In genomic region chr20:2879148-2879547, GRCh38 we compare ENCODE assay signal across 11 cellular contexts. TPM values are rescaled to one million over a fixed set of nuclear protein-coding genes. Genes with fewer than 3 reads are reported as not detected.
A peak's percentile ranks its signal among the peaks of the same experiment; 100 is the strongest.
DNase-seq lines count a peak whose midpoint lies in the region; ATAC-seq and TF ChIP-seq lines count a peak whose summit lies in the region.
"Had no signal": no experiment of that assay in that cellular context is flagged by ENCODE, and none has a peak within 500 bp of the region (broad histone marks: within the 10 kb centered on the region; RNA-seq: fewer than 3 reads in every experiment).

No MANE protein-coding gene starts in this region.

- no peaks in the 10 kb centered on the region for H3K27me3 Mint-ChIP-seq in activated T-cell treated with anti-CD3 and anti-CD28 coated beads, Interleukin-2, amount 50 U/mL, for 72 hours (ENCODE audit: low read depth)

- peaks cover 73% of the 10 kb centered on the region for H3K4me1 Mint-ChIP-seq in activated T-cell treated with anti-CD3 and anti-CD28 coated beads, Interleukin-2, amount 50 U/mL, for 72 hours (ENCODE audit: low read depth)

- H3K4me3 Mint-ChIP-seq in activated T-cell treated with anti-CD3 and anti-CD28 coated beads, Interleukin-2, amount 50 U/mL, for 72 hours, result no peak overlapping the region

- no peaks in the 10 kb centered on the region for H3K9me3 Mint-ChIP-seq in activated T-cell treated with anti-CD3 and anti-CD28 coated beads, Interleukin-2, amount 50 U/mL, for 72 hours

- TF ChIP-seq CTCF in epithelial cell of proximal tubule (conservative IDR thresholded peaks at IDR 0.05; ENCODE audit: low read depth, low read length), result no peak

- H3K27ac Mint-ChIP-seq in activated T-cell treated with anti-CD3 and anti-CD28 coated beads, Interleukin-2, amount 50 U/mL, for 72 hours, result no peak overlapping the region

- no peak for ATAC-seq in activated T-cell treated with anti-CD3 and anti-CD28 coated beads, Interleukin-2, amount 50 U/mL, for 72 hours (replicated peaks in 1 of 2)

- DNase-seq in EH (ENCODE audit: low read depth), result peak; percentile 84
- DNase-seq in NCI-H524 (lab: John Stamatoyannopoulos, UW), result peak; percentile 63 to 87
- peak; percentile 62 for DNase-seq in epithelial cell of proximal tubule (ENCODE audit: low read depth)
- peak; percentile 84 for DNase-seq in myocyte (ENCODE audit: low read depth)
- DNase-seq in ureter (ENCODE audit: low spot score), result no peak
- no peak for DNase-seq in activated T-cell treated with anti-CD3 and anti-CD28 coated beads, Interleukin-2, amount 50 U/mL, for 72 hours
- no peak for DNase-seq in NCI-H510A (lab: John Stamatoyannopoulos, UW)
- DNase-seq in HuH-7.5 (ENCODE audit: low spot score), result no peak
- DNase-seq: DMS79, pancreas, upper lobe of left lung had no signal

- H3K36me3 Mint-ChIP-seq in activated T-cell treated with anti-CD3 and anti-CD28 coated beads, Interleukin-2, amount 50 U/mL, for 72 hours (ENCODE audit: insufficient read depth in 2 of 2), result peaks cover 4 to 18% of the 10 kb centered on the region in 2 donors

- no peak overlapping the region for H3K4me3 ChIP-seq in epithelial cell of proximal tubule (ENCODE audit: low read depth, low read length)
- H3K4me3 ChIP-seq: pancreas, upper lobe of left lung had no signal

RNA-seq across cellular contexts. Expression of gene PTPRA, which starts 5.9 kb away (rescaled TPM):
- total RNA-seq in epithelial cell of proximal tubule (34.8 and 40.8 TPM in 2 replicates), myocyte (22.0 and 30.4 TPM in 2 replicates), ureter (79.5 TPM)
- polyA plus RNA-seq in myocyte (2012), result 40.8 TPM
- total RNA-seq in activated T-cell treated with anti-CD3 and anti-CD28 coated beads, Interleukin-2, amount 50 U/mL, for 72 hours, result 10 to 100 TPM; 81.2 to 85.9 TPM

RNA-seq across cellular contexts. Expression of gene VPS16, which starts 38.6 kb away (rescaled TPM):
- total RNA-seq in epithelial cell of proximal tubule (18.1 and 19.2 TPM in 2 replicates), myocyte (30.1 and 31.3 TPM in 2 replicates), ureter (38.0 TPM)
- polyA plus RNA-seq in myocyte (2012), result 35.2 TPM
- total RNA-seq in activated T-cell treated with anti-CD3 and anti-CD28 coated beads, Interleukin-2, amount 50 U/mL, for 72 hours, result 10 to 100 TPM; 54.3 to 60.7 TPM

RNA-seq across cellular contexts. Expression of gene PCED1A, which starts 38.7 kb away (rescaled TPM):
- total RNA-seq in epithelial cell of proximal tubule (12.2 and 37.5 TPM in 2 replicates), myocyte (16.3 and 31.4 TPM in 2 replicates), ureter (53.5 TPM)
- 29.1 TPM for polyA plus RNA-seq in myocyte (2012)
- 10 to 100 TPM; 52.8 to 58.9 TPM for total RNA-seq in activated T-cell treated with anti-CD3 and anti-CD28 coated beads, Interleukin-2, amount 50 U/mL, for 72 hours

Comparison
In these comparisons a context has a peak if more than half of its experiments do, and no peak if none do; other contexts are left out.
1. DNase-seq: peak in EH (single experiment), NCI-H524 (2 of 2), epithelial cell of proximal tubule (single experiment) and myocyte (single experiment); none in ureter (single experiment), activated T-cell treated with anti-CD3 and anti-CD28 coated beads, Interleukin-2, amount 50 U/mL, for 72 hours (0 of 2), NCI-H510A (single experiment) and HuH-7.5 (single experiment).